Comparison of ENCODE assay signal across 16 cellular contexts in genomic region chr7:43702974-43703373, GRCh38.
"Had no signal": no experiment of that assay in that cellular context is flagged by ENCODE, and none has a peak within 500 bp of the region (broad histone marks: within the 10 kb centered on the region; RNA-seq: fewer than 3 reads in every experiment).

No MANE protein-coding gene starts in this region.

- H3K4me2 ChIP-seq: neural progenitor cell had no signal

- H2AFZ ChIP-seq: neural progenitor cell had no signal

- H3K36me3 Mint-ChIP-seq: stimulated activated effector memory CD8-positive, alpha-beta T cell treated with anti-CD3 and anti-CD28 coated beads, Interleukin-12 subunit alpha, Interleukin-12 subunit beta, amount 100 ng/mL, for 72 hours had no signal

- H3K9me3 Mint-ChIP-seq: stimulated activated effector memory CD8-positive, alpha-beta T cell treated with anti-CD3 and anti-CD28 coated beads, Interleukin-12 subunit alpha, Interleukin-12 subunit beta, amount 100 ng/mL, for 72 hours; T-cell had no signal

- H3K4me1 ChIP-seq: neural progenitor cell had no signal

- H3K27me3 Mint-ChIP-seq: T-cell had no signal

- H3K27me3 ChIP-seq: heart right ventricle, neural progenitor cell, sigmoid colon, transverse colon, vagina had no signal

- H3K27ac Mint-ChIP-seq: activated T-helper 1 cell treated with anti-CD3 and anti-CD28 coated beads, Interleukin-12 subunit alpha, Interleukin-12 subunit beta, Interleukin-2, Interleukin-4 antibody, amounts not matched to agents 30 ng/mL and 10 ng/mL and 1 ng/mL, durations not matched to agents 14 hours and 24 hours and 36 hours; endodermal cell; mesothelial cell of epicardium; neural progenitor cell; stimulated activated effector memory CD8-positive, alpha-beta T cell treated with anti-CD3 and anti-CD28 coated beads, Interleukin-12 subunit alpha, Interleukin-12 subunit beta, amount 100 ng/mL, for 72 hours had no signal

- DNase-seq: endodermal cell; heart right ventricle; left colon; lower lobe of right lung; sigmoid colon; stimulated activated CD4-positive, alpha-beta T cell treated with anti-CD3 and anti-CD28 coated beads, Interleukin-12 subunit alpha, Interleukin-12 subunit beta, amount 100 ng/mL, for 4 hours; stimulated activated CD4-positive, alpha-beta T cell treated with anti-CD3 and anti-CD28 coated beads, Interleukin-2, amount 100 ng/mL, for 24 hours; T-cell; T1000; transverse colon had no signal

- ATAC-seq: activated CD4-positive, CD25-positive, alpha-beta regulatory T cell treated with anti-CD3 and anti-CD28 coated beads, Interleukin-2, amount 50 U/mL, for 24 hours; heart right ventricle; left colon; lower lobe of right lung; stimulated activated effector memory CD8-positive, alpha-beta T cell treated with anti-CD3 and anti-CD28 coated beads, Interleukin-12 subunit alpha, Interleukin-12 subunit beta, amount 100 ng/mL, for 72 hours; T-cell had no signal

- H3K4me3 Mint-ChIP-seq: activated T-helper 1 cell treated with anti-CD3 and anti-CD28 coated beads, Interleukin-12 subunit alpha, Interleukin-12 subunit beta, Interleukin-2, Interleukin-4 antibody, amounts not matched to agents 30 ng/mL and 10 ng/mL and 1 ng/mL, durations not matched to agents 14 hours and 24 hours and 36 hours; endodermal cell; mesothelial cell of epicardium; neural progenitor cell; stimulated activated effector memory CD8-positive, alpha-beta T cell treated with anti-CD3 and anti-CD28 coated beads, Interleukin-12 subunit alpha, Interleukin-12 subunit beta, amount 100 ng/mL, for 72 hours; T-cell had no signal

- H3K9me3 ChIP-seq: lower lobe of right lung, sigmoid colon, transverse colon, vagina had no signal

- H3K27ac ChIP-seq: heart right ventricle, lower lobe of right lung, neural progenitor cell, sigmoid colon, transverse colon, vagina had no signal

- H3K4me3 ChIP-seq: heart right ventricle, lower lobe of right lung, neural progenitor cell, sigmoid colon, transverse colon, vagina had no signal

- H3K4me1 Mint-ChIP-seq: mesothelial cell of epicardium, neural progenitor cell had no signal

- H3K9ac ChIP-seq: neural progenitor cell had no signal

- H3K36me3 ChIP-seq: lower lobe of right lung, transverse colon, vagina had no signal
